In the genomic region with DNA sequence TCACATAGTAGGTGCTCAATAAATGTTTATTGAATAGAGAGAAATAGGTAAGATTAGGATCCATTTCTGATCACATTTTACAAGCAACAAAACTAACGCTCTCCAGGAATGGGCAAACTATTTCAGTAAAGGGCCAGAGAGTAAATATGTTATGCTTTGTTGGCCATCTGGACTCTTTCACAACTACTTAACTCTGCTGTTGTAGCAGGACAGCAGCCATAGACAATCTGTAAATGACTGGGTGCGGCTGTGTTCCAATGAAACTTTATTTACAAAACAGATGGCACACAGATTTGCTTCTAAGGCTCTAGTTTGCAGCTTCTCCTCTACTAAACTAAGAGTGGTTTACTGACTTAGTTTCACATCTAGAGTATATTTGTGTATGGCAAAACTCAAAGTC, we compare ENCODE assay signal across 23 cellular contexts.
DNase-seq lines count a peak whose midpoint lies in the region; ATAC-seq and TF ChIP-seq lines count a peak whose summit lies in the region.
"Had no signal": no experiment of that assay in that cellular context is flagged by ENCODE, and none has a peak within 500 bp of the region (broad histone marks: within the 10 kb centered on the region; RNA-seq: fewer than 3 reads in every experiment).

No MANE protein-coding gene starts in this region.

- H3K27ac ChIP-seq in CD4-positive, alpha-beta memory T cell (ENCODE audit: low read depth, low read length) = no peak overlapping the region
- no peak overlapping the region for H3K27ac ChIP-seq in brain microvascular endothelial cell
- H3K27ac ChIP-seq: gastroesophageal sphincter, HL-60, spleen, thoracic aorta had no signal

- no peaks in the 10 kb centered on the region for H3K27me3 ChIP-seq in CD4-positive, alpha-beta memory T cell (ENCODE audit: insufficient read depth, low read length)
- H3K27me3 ChIP-seq in brain microvascular endothelial cell (replicated peaks) = no peaks in the 10 kb centered on the region
- H3K27me3 ChIP-seq: gastroesophageal sphincter, spleen had no signal

- no peaks in the 10 kb centered on the region for H3K9me3 ChIP-seq in mucosa of descending colon
- H3K9me3 ChIP-seq in CD4-positive, alpha-beta memory T cell (ENCODE audit: control insufficient read depth in 1 of 2, low read length in 2 of 2) = no peaks in the 10 kb centered on the region
- H3K9me3 ChIP-seq: gastroesophageal sphincter, spleen, thoracic aorta had no signal

- H3K4me3 Mint-ChIP-seq in CD4-positive, alpha-beta memory T cell = no peak overlapping the region
- H3K4me3 Mint-ChIP-seq: activated T-cell treated with anti-CD3 and anti-CD28 coated beads, Interleukin-2, amount 50 U/mL, for 24 hours; central memory CD8-positive, alpha-beta T cell; IgD-negative memory B cell had no signal

- TF ChIP-seq CTCF in mucosa of descending colon (IDR thresholded peaks at IDR 0.05) (no peak), brain microvascular endothelial cell (IDR thresholded peaks at IDR 0.05; ENCODE audit: low read depth, low read length, missing control alignments) (no peak)

- no peak overlapping the region for H3K4me3 ChIP-seq in mucosa of descending colon
- H3K4me3 ChIP-seq in CD4-positive, alpha-beta memory T cell (ENCODE audit: low read length in 2 of 2) = no peak overlapping the region
- H3K4me3 ChIP-seq in brain microvascular endothelial cell (ENCODE audit: low read depth, low read length) = no peak overlapping the region
- H3K4me3 ChIP-seq: gastroesophageal sphincter, spleen, thoracic aorta had no signal

- H3K27ac Mint-ChIP-seq in CD4-positive, alpha-beta memory T cell = peak overlapping the region in 1 of 7 donors; percentile 19
- H3K27ac Mint-ChIP-seq: activated T-cell treated with anti-CD3 and anti-CD28 coated beads, Interleukin-2, amount 50 U/mL, for 24 hours; IgD-negative memory B cell had no signal

- no peaks in the 10 kb centered on the region for H3K4me1 Mint-ChIP-seq in CD4-positive, alpha-beta memory T cell
- H3K4me1 Mint-ChIP-seq: central memory CD8-positive, alpha-beta T cell; IgD-negative memory B cell had no signal

- POLR2A ChIA-PET in CD4-positive, alpha-beta memory T cell (lab: Charles Lee; ENCODE audit: partially characterized antibody) = no interaction called here

- intact Hi-C loops in mucosa of descending colon (cut with DNase I, micrococcal nuclease) (no loop called here), posterior cingulate gyrus (cut with DNase I) (no loop called here)
- intact Hi-C loops in CD4-positive, alpha-beta memory T cell (cut with micrococcal nuclease) = no loop called here

- H3K36me3 ChIP-seq in mucosa of descending colon (ENCODE audit: low read depth) = no peaks in the 10 kb centered on the region
- no peaks in the 10 kb centered on the region for H3K36me3 ChIP-seq in CD4-positive, alpha-beta memory T cell (ENCODE audit: insufficient read depth, low read length)
- no peaks in the 10 kb centered on the region for H3K36me3 ChIP-seq in brain microvascular endothelial cell (replicated peaks)
- H3K36me3 ChIP-seq: gastroesophageal sphincter, spleen, thoracic aorta had no signal

- H3K4me1 ChIP-seq in mucosa of descending colon (ENCODE audit: low read depth) = peaks cover 36% of the 10 kb centered on the region
- no peaks in the 10 kb centered on the region for H3K4me1 ChIP-seq in CD4-positive, alpha-beta memory T cell (ENCODE audit: insufficient read depth, low read length)
- H3K4me1 ChIP-seq: gastroesophageal sphincter had no signal

- H3K27me3 Mint-ChIP-seq in CD4-positive, alpha-beta memory T cell = peaks cover 0 to 2% of the 10 kb centered on the region in 2 donors
- H3K27me3 Mint-ChIP-seq: central memory CD8-positive, alpha-beta T cell had no signal

- H3K9me3 Mint-ChIP-seq in CD4-positive, alpha-beta memory T cell = peaks cover 0 to 2% (median 0%) of the 10 kb centered on the region in 8 donors
- H3K9me3 Mint-ChIP-seq: central memory CD8-positive, alpha-beta T cell had no signal

- DNase-seq in GM04504 (ENCODE audit: low read depth) (peak; percentile 76), NCI-H82 (lab: John Stamatoyannopoulos, UW) (peak; percentile 87), fibroblast of gingiva (ENCODE audit: low read depth) (peak; percentile 84), mucosa of descending colon (peak in 1 of 3 donors; percentile 44), posterior cingulate gyrus (no peak), NCI-H2227 treated with DMSO at 0.1 percent for 48 hours (lab: John Stamatoyannopoulos, UW) (no peak), brain microvascular endothelial cell (no peak)
- no peak for DNase-seq in CD4-positive, alpha-beta memory T cell
- DNase-seq: activated naive CD4-positive, alpha-beta T cell; activated T-cell treated with anti-CD3 and anti-CD28 coated beads, Interleukin-2, amount 50 U/mL, for 24 hours; aorta; kidney; NCI-H1417; NCI-H2081 treated with DMSO at 0.1 percent for 48 hours; NCI-H526; spleen; stimulated activated CD4-positive, alpha-beta T cell treated with anti-CD3 and anti-CD28 coated beads, Interleukin-4, amount 100 ng/mL, for 24 hours; stimulated activated naive CD4-positive, alpha-beta T cell treated with Interleukin-2 at 50 U/mL for 16 hours had no signal

- CTCF ChIA-PET in CD4-positive, alpha-beta memory T cell (lab: Charles Lee; ENCODE audit: partially characterized antibody) = no interaction called here

- peak; percentile 58 for ATAC-seq in mucosa of descending colon
- ATAC-seq: gastroesophageal sphincter had no signal

- H3K36me3 Mint-ChIP-seq in CD4-positive, alpha-beta memory T cell = no peaks in the 10 kb centered on the region
- H3K36me3 Mint-ChIP-seq: IgD-negative memory B cell had no signal

- in situ Hi-C loops in brain microvascular endothelial cell (cut with HindIII; ENCODE audit: low pct_ligation_motif_present, low sequenced_read_pairs) = no loop called here

Comparison
In these comparisons a context has a peak if more than half of its experiments do, and no peak if none do; other contexts are left out.
1. DNase-seq: peak in GM04504 (single experiment), NCI-H82 (single experiment) and fibroblast of gingiva (single experiment); none in posterior cingulate gyrus (0 of 10), CD4-positive, alpha-beta memory T cell (0 of 5), NCI-H2227 treated with DMSO at 0.1 percent for 48 hours (single experiment) and brain microvascular endothelial cell (single experiment).